29 cellular contexts compared by ENCODE assay signal in genomic region chr5:178086266-178086665, GRCh38. TPM values are rescaled to one million over a fixed set of nuclear protein-coding genes. Genes with fewer than 3 reads are reported as not detected.
DNase-seq lines count a peak whose midpoint lies in the region; ATAC-seq, FAIRE-seq and TF ChIP-seq lines count a peak whose summit lies in the region.
"Had no signal": no experiment of that assay in that cellular context is flagged by ENCODE, and none has a peak within 500 bp of the region (broad histone marks: within the 10 kb centered on the region; RNA-seq: fewer than 3 reads in every experiment).

No MANE protein-coding gene starts in this region.

- TF ChIP-seq RAD21 in K562 (CRISPR knock-in tag; conservative IDR thresholded peaks at IDR 0.05 in 1 of 2, IDR thresholded peaks at IDR 0.05 in 1 of 2), result no peak

- no peak for FAIRE-seq in K562 (lab: Jason Lieb, UNC)
- FAIRE-seq: A204.1, G401.6, kidney had no signal

- H3K27me3 Mint-ChIP-seq in GM23338 (ENCODE audit: insufficient read depth, low read depth, poor library complexity), result peaks cover 2% of the 10 kb centered on the region

- no peak for TF ChIP-seq POLR2A in K562 (conservative IDR thresholded peaks at IDR 0.05)

- H3K4me1 Mint-ChIP-seq in GM23338, result peaks cover 22% of the 10 kb centered on the region

- WGBS in K562 (ENCODE audit: insufficient coverage, low coverage, missing lambda C conversion rate), result 15% methylated on average over 25 of the region's 25 CpGs

- no peak for TF ChIP-seq CTCF in BE2C (IDR thresholded peaks at IDR 0.05; ENCODE audit: low read depth, low read length)
- TF ChIP-seq CTCF in GM23338 (conservative IDR thresholded peaks at IDR 0.05; ENCODE audit: low read depth in 2 of 2), result no peak
- no peak for TF ChIP-seq CTCF in K562 (IDR thresholded peaks at IDR 0.05 in 2 of 3, conservative IDR thresholded peaks at IDR 0.05 in 1 of 3; ENCODE audit: insufficient read depth in 2 of 3, low read depth in 1 of 3, low read length in 3 of 3)

- H3K36me3 ChIP-seq in BE2C (no peaks in the 10 kb centered on the region), GM23338 (ENCODE audit: insufficient read depth) (no peaks in the 10 kb centered on the region), K562 (ENCODE audit: control insufficient read depth, insufficient read depth, low read length) (no peaks in the 10 kb centered on the region)
- H3K36me3 ChIP-seq: thoracic aorta had no signal

- in situ Hi-C loops in K562 (cut with MboI), result no loop called here

- no peaks in the 10 kb centered on the region for H3K36me3 Mint-ChIP-seq in GM23338 (ENCODE audit: low read depth)
- H3K36me3 Mint-ChIP-seq: CD4-positive, alpha-beta memory T cell; naive thymus-derived CD8-positive, alpha-beta T cell had no signal

- no peak overlapping the region for H3K27ac ChIP-seq in GM23338 (ENCODE audit: low read depth)
- H3K27ac ChIP-seq in K562 (ENCODE audit: extremely low read depth, low read depth, low read length), result no peak overlapping the region
- H3K27ac ChIP-seq: thoracic aorta had no signal

- H3K4me3 ChIP-seq in BE2C (ENCODE audit: low read depth, low read length) (no peak overlapping the region), GM23338 (peak overlapping the region; percentile 49), K562 (no peak overlapping the region)
- H3K4me3 ChIP-seq: thoracic aorta had no signal

- H4K20me1 ChIP-seq in GM23338 (replicated peaks; ENCODE audit: insufficient read depth) (no peaks in the 10 kb centered on the region), K562 (replicated peaks; ENCODE audit: control insufficient read depth, insufficient read depth, low read length) (no peaks in the 10 kb centered on the region)

- DNase-seq in BE2C (peak; percentile 24), GM23338 (ENCODE audit: low spot score) (peak; percentile 75), K562 (ENCODE audit: extremely low read depth in 1 of 4, low spot score in 3 of 4) (peak in 1 of 4 experiments; percentile 15), iPS-NIHi11 (ENCODE audit: low spot score) (peak; percentile 37), NCI-H345 (lab: John Stamatoyannopoulos, UW) (no peak), ecto neural progenitor cell (ENCODE audit: low spot score) (no peak)
- DNase-seq in activated CD8-positive, alpha-beta memory T cell treated with anti-CD3 and anti-CD28 coated beads, Interleukin-2, amount 50 U/mL, for 48 hours, result no peak
- DNase-seq: activated CD4-positive, alpha-beta T cell treated with anti-CD3 and anti-CD28 coated beads for 36 hours; activated CD8-positive, alpha-beta memory T cell treated with anti-CD3 and anti-CD28 coated beads for 24 hours; activated gamma-delta T cell treated with Interleukin-2 at 50 U/mL for 16 hours; activated naive CD8-positive, alpha-beta T cell treated with anti-CD3 and anti-CD28 coated beads, Interleukin-2, amount 50 U/mL, for 24 hours; activated T-cell treated with anti-CD3 and anti-CD28 coated beads, Interleukin-2, amount 50 U/mL, for 1 hour; AML-193; CD4-positive, alpha-beta memory T cell; dermis blood vessel endothelial cell; HFFc6; Karpas-422; kidney; naive thymus-derived CD8-positive, alpha-beta T cell; NCI-H1436 treated with DMSO at 0.1 percent for 48 hours; NCI-H2171 treated with DMSO at 0.1 percent for 48 hours; NCI-H524 treated with DMSO at 0.1 percent for 48 hours; occipital lobe; stimulated activated naive CD8-positive, alpha-beta T cell treated with anti-CD3 and anti-CD28 coated beads, Interleukin-15, Interleukin-2, amounts not matched to agents 100 U/mL and 50 U/mL, for 24 hours; T-helper 17 cell had no signal

- H3K4me1 ChIP-seq in BE2C, result no peaks in the 10 kb centered on the region
- H3K4me1 ChIP-seq in GM23338 (ENCODE audit: insufficient read depth), result peaks cover 26% of the 10 kb centered on the region; the same call in 1 of the 2 replicates
- peaks cover 8 to 11% of the 10 kb centered on the region in 2 experiments; a peak in 4 of 5 replicates for H3K4me1 ChIP-seq in K562 (replicated peaks in 1 of 2; ENCODE audit: control insufficient read depth in 2 of 2, insufficient read depth in 2 of 2, low read length in 2 of 2)

- no peak overlapping the region for H3K27ac Mint-ChIP-seq in GM23338
- H3K27ac Mint-ChIP-seq: activated CD4-positive, alpha-beta T cell treated with anti-CD3 and anti-CD28 coated beads for 36 hours; activated naive CD8-positive, alpha-beta T cell treated with anti-CD3 and anti-CD28 coated beads, Interleukin-2, amount 50 U/mL, for 24 hours; CD4-positive, alpha-beta memory T cell; HFFc6; naive thymus-derived CD8-positive, alpha-beta T cell; T-helper 17 cell had no signal

- peaks cover 2% of the 10 kb centered on the region; the same call in 2 of the 3 replicates for H3K9me3 Mint-ChIP-seq in GM23338
- H3K9me3 Mint-ChIP-seq: activated naive CD8-positive, alpha-beta T cell treated with anti-CD3 and anti-CD28 coated beads, Interleukin-2, amount 50 U/mL, for 24 hours had no signal

- POLR2A ChIA-PET in K562 (lab: Yijun Ruan, JAX), result no interaction called here

- H3K9me2 ChIP-seq in GM23338 (ENCODE audit: insufficient read depth), result no peaks in the 10 kb centered on the region

- peak overlapping the region; percentile 74 for H3K4me2 ChIP-seq in GM23338
- H3K4me2 ChIP-seq in K562 (ENCODE audit: insufficient read depth, low read length), result no peak overlapping the region

- CTCF ChIA-PET in K562 (lab: Yijun Ruan, JAX; ENCODE audit: low intra/inter-chr PET ratio), result no interaction called here

- no peaks in the 10 kb centered on the region for H3K9me1 ChIP-seq in K562 (ENCODE audit: control insufficient read depth, insufficient read depth, low read length)

- no TSS peak for BruUV-seq in K562 (replicated peaks; lab: Mats Ljungman, UMichigan)

- H3K79me2 ChIP-seq in GM23338 (replicated peaks; ENCODE audit: insufficient read depth) (no peaks in the 10 kb centered on the region), K562 (ENCODE audit: control insufficient read depth, insufficient read depth, low read length) (no peaks in the 10 kb centered on the region)

- TF ChIP-seq EP300 in K562 (IDR thresholded peaks at IDR 0.05; ENCODE audit: low read length), result no peak

- no peak overlapping the region for H3K4me3 Mint-ChIP-seq in GM23338
- H3K4me3 Mint-ChIP-seq: activated CD4-positive, alpha-beta T cell treated with anti-CD3 and anti-CD28 coated beads for 36 hours; activated naive CD8-positive, alpha-beta T cell treated with anti-CD3 and anti-CD28 coated beads, Interleukin-2, amount 50 U/mL, for 24 hours; CD4-positive, alpha-beta memory T cell; HFFc6; naive thymus-derived CD8-positive, alpha-beta T cell; T-helper 17 cell had no signal

- ATAC-seq in GM23338 (peak; percentile 89), K562 (no peak), GM21381 (IDR thresholded peaks at IDR 0.05; ENCODE audit: unreplicated experiment) (no peak)
- ATAC-seq: activated CD4-positive, alpha-beta T cell treated with anti-CD3 and anti-CD28 coated beads for 36 hours; activated naive CD8-positive, alpha-beta T cell treated with anti-CD3 and anti-CD28 coated beads, Interleukin-2, amount 50 U/mL, for 24 hours; naive thymus-derived CD8-positive, alpha-beta T cell; stimulated activated naive CD8-positive, alpha-beta T cell treated with anti-CD3 and anti-CD28 coated beads, Interleukin-15, Interleukin-2, amounts not matched to agents 100 U/mL and 50 U/mL, for 24 hours; T-helper 17 cell had no signal

- no peak overlapping the region; a peak in 1 of 4 replicates for H3K9ac ChIP-seq in K562 (ENCODE audit: insufficient read depth in 1 of 2, low read depth in 2 of 2, low read length in 2 of 2)

- intact Hi-C loops in K562 (cut with micrococcal nuclease), result no loop called here

- H2AFZ ChIP-seq in GM23338 (peak overlapping the region; percentile 97), K562 (ENCODE audit: low read depth, low read length) (no peak overlapping the region)

- H3K9me3 ChIP-seq in BE2C (no peaks in the 10 kb centered on the region), K562 (replicated peaks; ENCODE audit: control insufficient read depth, insufficient read depth, low read depth, low read length) (no peaks in the 10 kb centered on the region)

- H3K27me3 ChIP-seq in BE2C (no peaks in the 10 kb centered on the region), GM23338 (ENCODE audit: insufficient read depth) (no peaks in the 10 kb centered on the region), K562 (ENCODE audit: control insufficient read depth in 2 of 2, insufficient read depth in 2 of 2, low read length in 2 of 2) (peaks cover 2 to 31% of the 10 kb centered on the region in 2 experiments; a peak in 2 of 5 replicates)

- H3F3A ChIP-seq in GM23338 (replicated peaks; ENCODE audit: low read depth), result 0 out of 2 replicates have a peak, but pooled peaks cover 2% of the 10 kb centered on the region

RNA-seq across cellular contexts. Expression of gene N4BP3, which starts 27.1 kb away (rescaled TPM):
- 9.4 TPM for polyA plus RNA-seq in BE2C (2012; ENCODE audit: insufficient read depth, insufficient read length, low read depth)
- 52.7 and 58.2 TPM in 2 replicates for total RNA-seq in GM23338 (2014; rRNA removed; shearing (Covaris generic))
- polyA plus RNA-seq in GM23338 (2016; fragmentation: Nextera tagmentation; extraction: Ambion mirVana), result 9.8 and 10.9 TPM in 2 replicates
- 7.7 and 21.3 TPM in 2 replicates for total RNA-seq in K562 (2011; cell fraction: chromatin; rRNA removed; ENCODE audit: low replicate concordance)
- 14.7 and 14.9 TPM in 2 replicates for total RNA-seq in K562 (2011; cell fraction: nucleolus; rRNA removed)
- total RNA-seq in K562 (2011; cell fraction: nucleoplasm; rRNA removed), result 10.3 and 11.8 TPM in 2 replicates
- 6.4 and 7.1 TPM in 2 replicates for total RNA-seq in K562 (2014; rRNA removed)
- total RNA-seq in K562 (2014; rRNA removed; fragmentation: Illumina TruSeq; extraction: Trizol), result 0.73 and 1.2 TPM in 2 replicates
- 2.4 TPM in 2 replicates for total RNA-seq in K562 (2015; rRNA removed; fragmentation: Illumina TruSeq; extraction: Trizol)
- 6.6 and 7.0 TPM in 2 replicates for total RNA-seq in K562 (2021)
- 3.4 and 3.5 TPM in 2 replicates for polyA plus RNA-seq in K562 (2011; rRNA removed)
- 3.6 and 8.3 TPM in 2 replicates for polyA plus RNA-seq in K562 (2011; cell fraction: cytosol; rRNA removed)
- polyA plus RNA-seq in K562 (2011; cell fraction: nucleus; rRNA removed), result 7.7 and 13.0 TPM in 2 replicates
- polyA plus RNA-seq in K562 (2012), result 3.4 and 4.5 TPM in 2 replicates
- polyA plus RNA-seq in K562 (2014; fragmentation: Illumina TruSeq; extraction: Trizol), result 1.8 and 3.2 TPM in 2 replicates
- under 1 TPM; 0.06 to 0.10 TPM for polyA plus RNA-seq in K562 (2014; fragmentation: Nextera tagmentation; extraction: Ambion mirVana)
- polyA plus RNA-seq in K562 (2014; rRNA removed), result 4.0 and 4.7 TPM in 2 replicates
- polyA minus RNA-seq in K562 (2011; rRNA and poly(A)+ RNA removed), result 1.9 and 3.2 TPM in 2 replicates
- 4.7 and 5.6 TPM in 2 replicates for polyA minus RNA-seq in K562 (2011; cell fraction: cytosol; rRNA and poly(A)+ RNA removed)
- 7.0 and 7.4 TPM in 2 replicates for polyA minus RNA-seq in K562 (2011; cell fraction: nucleus; rRNA and poly(A)+ RNA removed)

RNA-seq across cellular contexts. Expression of gene RMND5B, which starts 44.5 kb away (rescaled TPM):
- 80.6 TPM for polyA plus RNA-seq in BE2C (2012; ENCODE audit: insufficient read depth, insufficient read length, low read depth)
- total RNA-seq in GM23338 (2014; rRNA removed; shearing (Covaris generic)), result 83.7 and 101 TPM in 2 replicates
- 47.5 and 50.6 TPM in 2 replicates for polyA plus RNA-seq in GM23338 (2016; fragmentation: Nextera tagmentation; extraction: Ambion mirVana)
- 123 and 227 TPM in 2 replicates for total RNA-seq in K562 (2011; cell fraction: chromatin; rRNA removed; ENCODE audit: low replicate concordance)
- 112 and 125 TPM in 2 replicates for total RNA-seq in K562 (2011; cell fraction: nucleolus; rRNA removed)
- 135 and 197 TPM in 2 replicates for total RNA-seq in K562 (2011; cell fraction: nucleoplasm; rRNA removed)
- total RNA-seq in K562 (2014; rRNA removed), result 37.0 and 39.0 TPM in 2 replicates
- total RNA-seq in K562 (2014; rRNA removed; fragmentation: Illumina TruSeq; extraction: Trizol), result 16.9 and 21.1 TPM in 2 replicates
- 19.2 and 20.3 TPM in 2 replicates for total RNA-seq in K562 (2015; rRNA removed; fragmentation: Illumina TruSeq; extraction: Trizol)
- 53.6 and 54.8 TPM in 2 replicates for total RNA-seq in K562 (2021)
- polyA plus RNA-seq in K562 (2011; rRNA removed), result 54.3 and 57.0 TPM in 2 replicates
- polyA plus RNA-seq in K562 (2011; cell fraction: cytosol; rRNA removed), result 52.6 and 79.7 TPM in 2 replicates
- polyA plus RNA-seq in K562 (2011; cell fraction: nucleus; rRNA removed), result 95.5 and 159 TPM in 2 replicates
- polyA plus RNA-seq in K562 (2012), result 47.6 and 49.2 TPM in 2 replicates
- 28.3 and 36.1 TPM in 2 replicates for polyA plus RNA-seq in K562 (2014; fragmentation: Illumina TruSeq; extraction: Trizol)
- polyA plus RNA-seq in K562 (2014; fragmentation: Nextera tagmentation; extraction: Ambion mirVana), result 1 to 10 TPM; 2.6 to 4.4 TPM
- polyA plus RNA-seq in K562 (2014; rRNA removed), result 44.3 and 45.0 TPM in 2 replicates
- 39.4 and 55.6 TPM in 2 replicates for polyA minus RNA-seq in K562 (2011; rRNA and poly(A)+ RNA removed)
- polyA minus RNA-seq in K562 (2011; cell fraction: cytosol; rRNA and poly(A)+ RNA removed), result 23.1 and 24.5 TPM in 2 replicates
- polyA minus RNA-seq in K562 (2011; cell fraction: nucleus; rRNA and poly(A)+ RNA removed), result 43.0 and 45.6 TPM in 2 replicates

Comparison
In these comparisons a context has a peak if more than half of its experiments do, and no peak if none do; other contexts are left out.
1. DNase-seq: peak in BE2C (single experiment), GM23338 (single experiment) and iPS-NIHi11 (single experiment); none in activated CD8-positive, alpha-beta memory T cell treated with anti-CD3 and anti-CD28 coated beads, Interleukin-2, amount 50 U/mL, for 48 hours (single experiment), NCI-H345 (single experiment) and ecto neural progenitor cell (single experiment).